In the genomic region with DNA sequence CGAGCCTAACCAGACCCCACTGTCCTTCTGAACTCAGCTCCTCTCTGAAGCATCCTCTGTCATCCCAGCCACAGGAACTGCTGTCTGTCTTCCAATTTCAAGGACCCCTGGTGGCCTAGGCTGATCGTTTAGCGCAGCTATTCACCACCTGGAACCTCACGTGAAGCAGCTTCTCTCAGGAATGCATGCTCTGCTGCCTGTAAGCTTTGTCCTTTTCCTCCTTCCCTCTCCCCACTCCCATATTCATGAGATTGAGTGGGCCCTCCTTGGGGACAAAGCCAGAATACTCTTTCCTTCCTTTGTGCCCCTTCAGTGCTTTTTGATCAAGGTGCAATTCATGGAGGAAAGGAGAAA, we compare ENCODE assay signal across 15 cellular contexts. TPM values are rescaled to one million over a fixed set of nuclear protein-coding genes. Genes with fewer than 3 reads are reported as not detected.
A peak's percentile ranks its signal among the peaks of the same experiment; 100 is the strongest.
DNase-seq lines count a peak whose midpoint lies in the region; ATAC-seq and TF ChIP-seq lines count a peak whose summit lies in the region.
"Had no signal": no experiment of that assay in that cellular context is flagged by ENCODE, and none has a peak within 500 bp of the region (broad histone marks: within the 10 kb centered on the region; RNA-seq: fewer than 3 reads in every experiment).

No MANE protein-coding gene starts in this region.

- H3K9ac ChIP-seq in endodermal cell (ENCODE audit: extremely low read depth, low read length, poor library complexity, severe bottlenecking): no peak overlapping the region
- no peak overlapping the region for H3K9ac ChIP-seq in colonic mucosa (ENCODE audit: low read depth in 2 of 2, low read length in 2 of 2)

- no peaks in the 10 kb centered on the region for H3K27me3 Mint-ChIP-seq in activated T-cell treated with anti-CD3 and anti-CD28 coated beads, Interleukin-2, amount 50 U/mL, for 24 hours
- H3K27me3 Mint-ChIP-seq in endodermal cell (ENCODE audit: insufficient read depth): peaks cover 23% of the 10 kb centered on the region
- peaks cover 13% of the 10 kb centered on the region for H3K27me3 Mint-ChIP-seq in nephron (ENCODE audit: low read depth)

- peaks cover 2% of the 10 kb centered on the region for H3K4me1 ChIP-seq in endodermal cell (ENCODE audit: control insufficient read depth, insufficient read depth, low read length)
- H3K4me1 ChIP-seq in colonic mucosa: no peaks in the 10 kb centered on the region

- H3K36me3 ChIP-seq in endodermal cell (ENCODE audit: control insufficient read depth, insufficient read depth, low read length): no peaks in the 10 kb centered on the region
- no peaks in the 10 kb centered on the region for H3K36me3 ChIP-seq in colonic mucosa

- DNase-seq in activated T-cell treated with anti-CD3 and anti-CD28 coated beads, Interleukin-2, amount 50 U/mL, for 24 hours: no peak
- no peak for DNase-seq in activated T-cell treated with anti-CD3 and anti-CD28 coated beads, Interleukin-2, amount 50 U/mL, for 1 hour
- DNase-seq in endodermal cell (peak; percentile 84), D341Med (ENCODE audit: low spot score) (no peak), colonic mucosa (no peak)
- DNase-seq: HFFc6, MV-4-11, NCI-H1436 treated with DMSO at 0.1 percent for 48 hours, NCI-H2081, NCI-H510A treated with DMSO at 0.1 percent for 48 hours, SIG-M5 had no signal

- H3K27ac ChIP-seq in endodermal cell (ENCODE audit: low read depth, low read length) (no peak overlapping the region), colonic mucosa (no peak overlapping the region)

- peaks cover 2% of the 10 kb centered on the region for H3K9me3 Mint-ChIP-seq in activated T-cell treated with anti-CD3 and anti-CD28 coated beads, Interleukin-2, amount 50 U/mL, for 24 hours
- H3K9me3 Mint-ChIP-seq in endodermal cell (peaks cover 11% of the 10 kb centered on the region), nephron (peaks cover 2% of the 10 kb centered on the region)

- H3K4me3 Mint-ChIP-seq in activated T-cell treated with anti-CD3 and anti-CD28 coated beads, Interleukin-2, amount 50 U/mL, for 24 hours: no peak overlapping the region
- H3K4me3 Mint-ChIP-seq in endodermal cell (no peak overlapping the region), nephron (peak overlapping the region in 1 of 3 experiments; percentile 20)
- H3K4me3 Mint-ChIP-seq: HFFc6 had no signal

- H3K9me3 ChIP-seq in endodermal cell (ENCODE audit: control insufficient read depth, low read length) (no peaks in the 10 kb centered on the region), colonic mucosa (no peaks in the 10 kb centered on the region)

- H3K4me3 ChIP-seq in endodermal cell (ENCODE audit: low read length): no peak overlapping the region
- H3K4me3 ChIP-seq in colonic mucosa: no peak overlapping the region
- H3K4me3 ChIP-seq: GM12878 had no signal

- WGBS in endodermal cell (ENCODE audit: insufficient coverage in 1 of 2, insufficient read length in 1 of 2), 2 experiments: 38 to 43% methylated on average over 2 to 4 of the region's 4 CpGs

- H3K27me3 ChIP-seq in endodermal cell (ENCODE audit: control insufficient read depth, insufficient read depth, low read length, poor library complexity, severe bottlenecking): no peaks in the 10 kb centered on the region
- no peaks in the 10 kb centered on the region for H3K27me3 ChIP-seq in colonic mucosa

- H3K36me3 Mint-ChIP-seq in activated T-cell treated with anti-CD3 and anti-CD28 coated beads, Interleukin-2, amount 50 U/mL, for 24 hours (ENCODE audit: low read depth): no peaks in the 10 kb centered on the region
- H3K36me3 Mint-ChIP-seq in endodermal cell (ENCODE audit: low read depth) (no peaks in the 10 kb centered on the region), nephron (ENCODE audit: low read depth) (peaks cover 6% of the 10 kb centered on the region)

- peak overlapping the region; percentile 50 for H3K27ac Mint-ChIP-seq in activated T-cell treated with anti-CD3 and anti-CD28 coated beads, Interleukin-2, amount 50 U/mL, for 24 hours
- H3K27ac Mint-ChIP-seq in endodermal cell (peak overlapping the region; percentile 32), nephron (peak overlapping the region; percentile 47 to 78 (median 76))
- H3K27ac Mint-ChIP-seq: HFFc6 had no signal

- peak; percentile 65 for TF ChIP-seq CTCF in endodermal cell (conservative IDR thresholded peaks at IDR 0.05)
- no peak for TF ChIP-seq CTCF in nephron (IDR thresholded peaks at IDR 0.05; ENCODE audit: unreplicated experiment in 3 of 3)
- TF ChIP-seq CTCF in colonic mucosa (IDR thresholded peaks at IDR 0.05): no peak

- peaks cover 4% of the 10 kb centered on the region for H3K4me1 Mint-ChIP-seq in activated T-cell treated with anti-CD3 and anti-CD28 coated beads, Interleukin-2, amount 50 U/mL, for 24 hours (ENCODE audit: low read depth)
- H3K4me1 Mint-ChIP-seq in endodermal cell (peaks cover 12% of the 10 kb centered on the region), nephron (peaks cover 49% of the 10 kb centered on the region)

- intact Hi-C loops in colonic mucosa (cut with DNase I): no loop called here

- no peak for ATAC-seq in GM19351 (IDR thresholded peaks at IDR 0.05; ENCODE audit: unreplicated experiment)
- no peak for ATAC-seq in GM18858 (IDR thresholded peaks at IDR 0.05; ENCODE audit: unreplicated experiment)
- ATAC-seq: GM12878 had no signal

RNA-seq across cellular contexts. Expression of a gene that starts 17.2 kb away (rescaled TPM):
- total RNA-seq in endodermal cell (not detected), colonic mucosa (10 to 100 TPM in 1 of 2 donors, 1 to 10 TPM in 1; 6.7 to 14.0 TPM)
- polyA plus RNA-seq in endodermal cell (2013, experiment 1 of 2): 3.5 TPM
- 3.9 TPM for polyA plus RNA-seq in endodermal cell (2013, experiment 2 of 2)

RNA-seq across cellular contexts. Expression of a gene that starts 49.6 kb away (rescaled TPM):
- total RNA-seq in endodermal cell (10 to 100 TPM; 16.4 to 17.7 TPM), colonic mucosa (10 to 100 TPM in 1 of 2 donors, 1 to 10 TPM in 1; 8.3 to 11.3 TPM)
- polyA plus RNA-seq in endodermal cell (2013, experiment 1 of 2): 9.4 TPM
- 8.2 TPM for polyA plus RNA-seq in endodermal cell (2013, experiment 2 of 2)

Comparison
In these comparisons a context has a peak if more than half of its experiments do, and no peak if none do; other contexts are left out.
1. RNA of a gene that starts 17.2 kb away (total RNA-seq): 6.7 to 14.0 TPM in colonic mucosa; not detected in endodermal cell; every median in the first group is over 4 times any median in the second.
2. Peak in every context shown above with its lines, with median percentiles within 50 percentile points of each other: H3K27ac Mint-ChIP-seq.